In genomic region chr6:136920858-136921520, GRCh38 we compare ENCODE assay signal across 8 cellular contexts. TPM values are rescaled to one million over a fixed set of nuclear protein-coding genes. Genes with fewer than 3 reads are reported as not detected.
DNase-seq lines count a peak whose midpoint lies in the region; ATAC-seq lines count a peak whose summit lies in the region.

No MANE protein-coding gene starts in this region.

- peak overlapping the region; percentile 75 for H3K4me3 Mint-ChIP-seq in activated naive CD8-positive, alpha-beta T cell

- ATAC-seq in HG02870 (IDR thresholded peaks at IDR 0.05; ENCODE audit: unreplicated experiment), result no peak
- no peak for ATAC-seq in HG02588 (IDR thresholded peaks at IDR 0.05; ENCODE audit: unreplicated experiment)

- H3K9ac ChIP-seq in HUES48 (ENCODE audit: low read depth, low read length), result 0 out of 2 replicates have a peak overlapping the region, but pooled peaks have one; percentile 10

- H3K27ac ChIP-seq in HUES48 (ENCODE audit: low read depth, low read length), result no peak overlapping the region

- H3K36me3 Mint-ChIP-seq in activated naive CD8-positive, alpha-beta T cell, result peaks cover 5% of the 10 kb centered on the region

- H3K27me3 Mint-ChIP-seq in activated naive CD8-positive, alpha-beta T cell, result peaks cover 21% of the 10 kb centered on the region

- peaks cover 22% of the 10 kb centered on the region for H3K4me1 Mint-ChIP-seq in activated naive CD8-positive, alpha-beta T cell (ENCODE audit: low read depth)

- H3K27me3 ChIP-seq in HUES48 (ENCODE audit: control insufficient read depth, insufficient read depth, low read length), result peaks cover 66% of the 10 kb centered on the region

- H3K36me3 ChIP-seq in HUES48 (ENCODE audit: control insufficient read depth, insufficient read depth, low read length), result no peaks in the 10 kb centered on the region

- H3K4me1 ChIP-seq in HUES48 (ENCODE audit: control insufficient read depth, insufficient read depth, low read length), result peaks cover 4% of the 10 kb centered on the region; the same call in 1 of the 2 replicates

- DNase-seq in Daoy (ENCODE audit: low read depth) (peak; percentile 17), putamen (ENCODE audit: low spot score) (no peak)
- peak; percentile 38 for DNase-seq in stimulated activated CD8-positive, alpha-beta memory T cell treated with anti-CD3 and anti-CD28 coated beads, Interleukin-4, amount 100 ng/mL, for 48 hours

- no peak overlapping the region for H3K27ac Mint-ChIP-seq in activated naive CD8-positive, alpha-beta T cell

- no peaks in the 10 kb centered on the region for H3K9me3 Mint-ChIP-seq in activated naive CD8-positive, alpha-beta T cell (ENCODE audit: low read depth)

- H3K9me3 ChIP-seq in HUES48 (ENCODE audit: control insufficient read depth, insufficient read depth, low read length), result no peaks in the 10 kb centered on the region
- peaks cover 5% of the 10 kb centered on the region for H3K9me3 ChIP-seq in iPS-18c (ENCODE audit: control insufficient read depth, insufficient read depth, low read length)

- peak overlapping the region; percentile 66 for H3K4me3 ChIP-seq in HUES48 (ENCODE audit: low read depth, low read length)
- H3K4me3 ChIP-seq in iPS-18c (ENCODE audit: insufficient read depth, low read depth, low read length), result peak overlapping the region; percentile 59

RNA-seq across cellular contexts. Expression of gene SLC35D3, which starts 1.1 kb away (rescaled TPM):
- total RNA-seq in Daoy (2014; rRNA removed; shearing (Covaris generic)), result not detected in 2 replicates
